In genomic region chr6:106974337-106974998, GRCh38 we compare ENCODE assay signal across 8 cellular contexts. TPM values are rescaled to one million over a fixed set of nuclear protein-coding genes. Genes with fewer than 3 reads are reported as not detected.
DNase-seq lines count a peak whose midpoint lies in the region; ATAC-seq and TF ChIP-seq lines count a peak whose summit lies in the region.

TSS of gene CD24 (minus strand) at chr6:106974729. CDS start at chr6:106974646, 83 bp downstream.

- peak within 1 kb of the TSS; percentile 99 for H3K4me2 ChIP-seq in OCI-LY1 (ENCODE audit: low read length)

- H3K4me1 Mint-ChIP-seq in brain = peaks cover 32% of the 10 kb centered on the region
- H3K4me1 Mint-ChIP-seq in stimulated activated effector memory CD8-positive, alpha-beta T cell treated with anti-CD3 and anti-CD28 coated beads, Interleukin-12 subunit alpha, Interleukin-12 subunit beta, amount 100 ng/mL, for 72 hours = peaks cover 11% of the 10 kb centered on the region

- ATAC-seq in HG03108 (IDR thresholded peaks at IDR 0.05; ENCODE audit: unreplicated experiment) (peak; percentile 9), left lobe of liver (peak; percentile 11)
- peak; percentile 45 for ATAC-seq in stimulated activated effector memory CD8-positive, alpha-beta T cell treated with anti-CD3 and anti-CD28 coated beads, Interleukin-12 subunit alpha, Interleukin-12 subunit beta, amount 100 ng/mL, for 72 hours

- peak within 1 kb of the TSS; percentile 69; the same call in 1 of the 2 replicates for H2AFZ ChIP-seq in OCI-LY1 (ENCODE audit: low read length)

- no peaks in the 10 kb centered on the region for H3K9me2 ChIP-seq in OCI-LY1 (ENCODE audit: low read depth, low read length)

- H3K4me3 ChIP-seq in OCI-LY1 (ENCODE audit: low read depth, low read length, poor library complexity, severe bottlenecking) = peak within 1 kb of the TSS; percentile 89

- H3K27ac Mint-ChIP-seq in brain = peak within 1 kb of the TSS; percentile 91 to 99 (median 98)
- H3K27ac Mint-ChIP-seq in stimulated activated effector memory CD8-positive, alpha-beta T cell treated with anti-CD3 and anti-CD28 coated beads, Interleukin-12 subunit alpha, Interleukin-12 subunit beta, amount 100 ng/mL, for 72 hours = peak within 1 kb of the TSS; percentile 56

- H3K27ac ChIP-seq in OCI-LY1 (ENCODE audit: low read depth, low read length, poor library complexity, severe bottlenecking) = peak within 1 kb of the TSS; percentile 89

- H3F3A ChIP-seq in OCI-LY1 (ENCODE audit: insufficient read depth, low read length) = peaks cover 10% of the 10 kb centered on the region; the same call in 1 of the 2 replicates

- peaks cover 0 to 11% (median 0%) of the 10 kb centered on the region in 5 experiments for H3K9me3 Mint-ChIP-seq in brain
- no peaks in the 10 kb centered on the region for H3K9me3 Mint-ChIP-seq in stimulated activated effector memory CD8-positive, alpha-beta T cell treated with anti-CD3 and anti-CD28 coated beads, Interleukin-12 subunit alpha, Interleukin-12 subunit beta, amount 100 ng/mL, for 72 hours

- H3K36me3 ChIP-seq in OCI-LY1 (ENCODE audit: insufficient read depth, low read length) = peaks cover 47% of the 10 kb centered on the region

- peak within 1 kb of the TSS; percentile 92 to 98 (median 96) for H3K4me3 Mint-ChIP-seq in brain
- H3K4me3 Mint-ChIP-seq in stimulated activated effector memory CD8-positive, alpha-beta T cell treated with anti-CD3 and anti-CD28 coated beads, Interleukin-12 subunit alpha, Interleukin-12 subunit beta, amount 100 ng/mL, for 72 hours = peak within 1 kb of the TSS; percentile 62

- H3K9ac ChIP-seq in OCI-LY1 (ENCODE audit: low read length) = peak within 1 kb of the TSS; percentile 97

- H3K27me3 ChIP-seq in OCI-LY1 (ENCODE audit: insufficient read depth, low read length) = no peaks in the 10 kb centered on the region

- TF ChIP-seq CTCF in OCI-LY1 (IDR thresholded peaks at IDR 0.05; ENCODE audit: low read length) (no peak), brain (conservative IDR thresholded peaks at IDR 0.05) (no peak)

- no peaks in the 10 kb centered on the region for H3K9me3 ChIP-seq in OCI-LY1 (ENCODE audit: low read length)

- peaks cover 34% of the 10 kb centered on the region for H3K79me2 ChIP-seq in OCI-LY1 (ENCODE audit: insufficient read depth, low read length)

- H3K4me1 ChIP-seq in OCI-LY1 (ENCODE audit: insufficient read depth, low read length, severe bottlenecking) = peaks cover 49% of the 10 kb centered on the region

- peaks cover 25% of the 10 kb centered on the region for H3K36me3 Mint-ChIP-seq in brain
- no peaks in the 10 kb centered on the region for H3K36me3 Mint-ChIP-seq in stimulated activated effector memory CD8-positive, alpha-beta T cell treated with anti-CD3 and anti-CD28 coated beads, Interleukin-12 subunit alpha, Interleukin-12 subunit beta, amount 100 ng/mL, for 72 hours

- H3K27me3 Mint-ChIP-seq in brain = peaks cover 23% of the 10 kb centered on the region

- DNase-seq in activated effector memory CD4-positive, alpha-beta T cell treated with anti-CD3 and anti-CD28 coated beads, Interleukin-2, amount 50 U/mL, for 16 hours = peak; percentile 63
- no peak for DNase-seq in activated effector memory CD4-positive, alpha-beta T cell treated with Interleukin-2 at 50 U/mL for 16 hours
- DNase-seq in left lobe of liver (ENCODE audit: low spot score) (peak; percentile 46), retina (no peak)
- DNase-seq in stimulated activated effector memory CD8-positive, alpha-beta T cell treated with anti-CD3 and anti-CD28 coated beads, Interleukin-12 subunit alpha, Interleukin-12 subunit beta, amount 100 ng/mL, for 72 hours (ENCODE audit: low spot score in 2 of 2) = peak; percentile 3 to 55

- H4K20me1 ChIP-seq in OCI-LY1 (ENCODE audit: insufficient read depth, low read length) = no peaks in the 10 kb centered on the region

RNA-seq across cellular contexts. Expression of gene CD24, which starts in this region (rescaled TPM):
- 1,099 TPM for polyA plus RNA-seq in brain (ENCODE audit: insufficient read depth, low read depth, low replicate concordance)
- 12.0 TPM for total RNA-seq in left lobe of liver

Comparison
In these comparisons a context has a peak if more than half of its experiments do, and no peak if none do; other contexts are left out.
1. DNase-seq: peak in activated effector memory CD4-positive, alpha-beta T cell treated with anti-CD3 and anti-CD28 coated beads, Interleukin-2, amount 50 U/mL, for 16 hours (single experiment), left lobe of liver (single experiment) and stimulated activated effector memory CD8-positive, alpha-beta T cell treated with anti-CD3 and anti-CD28 coated beads, Interleukin-12 subunit alpha, Interleukin-12 subunit beta, amount 100 ng/mL, for 72 hours (2 of 2); none in activated effector memory CD4-positive, alpha-beta T cell treated with Interleukin-2 at 50 U/mL for 16 hours (single experiment) and retina (single experiment).
2. Peak in every context shown above with its lines, with median percentiles within 50 percentile points of each other: ATAC-seq.